In genomic region chr7:71752171-71752935, GRCh38 we compare ENCODE assay signal across 9 cellular contexts.
A peak's percentile ranks its signal among the peaks of the same experiment; 100 is the strongest.
DNase-seq lines count a peak whose midpoint lies in the region; ATAC-seq and TF ChIP-seq lines count a peak whose summit lies in the region.
"Had no signal": no experiment of that assay in that cellular context is flagged by ENCODE, and none has a peak within 500 bp of the region (broad histone marks: within the 10 kb centered on the region; RNA-seq: fewer than 3 reads in every experiment).

No MANE protein-coding gene starts in this region.

- H3K27me3 Mint-ChIP-seq in activated naive CD8-positive, alpha-beta T cell treated with anti-CD3 and anti-CD28 coated beads for 36 hours, result peaks cover 37% of the 10 kb centered on the region
- H3K27me3 Mint-ChIP-seq: CD4-positive, CD25-positive, alpha-beta regulatory T cell had no signal

- H3K4me1 ChIP-seq in hepatocyte (ENCODE audit: insufficient read depth), result no peaks in the 10 kb centered on the region
- peaks cover 0 to 6% (median 6%) of the 10 kb centered on the region in 6 donors for H3K4me1 ChIP-seq in spleen

- no peak overlapping the region for H3K4me3 Mint-ChIP-seq in activated naive CD8-positive, alpha-beta T cell treated with anti-CD3 and anti-CD28 coated beads for 36 hours
- H3K4me3 Mint-ChIP-seq: CD4-positive, CD25-positive, alpha-beta regulatory T cell had no signal

- no peaks in the 10 kb centered on the region for H3K79me2 ChIP-seq in hepatocyte

- TF ChIP-seq CTCF in hepatocyte (IDR thresholded peaks at IDR 0.05; ENCODE audit: poor library complexity), result peak; percentile 83
- TF ChIP-seq CTCF in spleen (IDR thresholded peaks at IDR 0.05 in 8 of 11, conservative IDR thresholded peaks at IDR 0.05 in 3 of 11), result peak in 8 of 11 experiments; percentile 18 to 63 (median 52)

- H4K20me1 ChIP-seq in hepatocyte (ENCODE audit: insufficient read depth, poor library complexity, severe bottlenecking), result no peaks in the 10 kb centered on the region

- H3K27ac Mint-ChIP-seq in activated naive CD8-positive, alpha-beta T cell treated with anti-CD3 and anti-CD28 coated beads for 36 hours, result no peak overlapping the region
- H3K27ac Mint-ChIP-seq: CD4-positive, CD25-positive, alpha-beta regulatory T cell had no signal

- H3K4me3 ChIP-seq in hepatocyte, result no peak overlapping the region
- H3K4me3 ChIP-seq in spleen, result no peak overlapping the region

- DNase-seq in NCI-H187 (lab: John Stamatoyannopoulos, UW) (peak; percentile 37 to 60), NCI-H187 treated with DMSO at 0.1 percent for 48 hours (lab: John Stamatoyannopoulos, UW) (no peak), NCI-H1105 treated with DMSO at 0.1 percent for 48 hours (lab: John Stamatoyannopoulos, UW) (peak; percentile 18), hepatocyte (ENCODE audit: low spot score) (peak; percentile 80), spleen (peak; percentile 82), NCI-H510A (lab: John Stamatoyannopoulos, UW) (no peak)
- DNase-seq in activated naive CD8-positive, alpha-beta T cell treated with anti-CD3 and anti-CD28 coated beads for 36 hours, result peak; percentile 56

- H3K27me3 ChIP-seq in hepatocyte (peaks cover 24% of the 10 kb centered on the region), spleen (replicated peaks in 1 of 7) (peaks cover 0 to 50% (median 11%) of the 10 kb centered on the region in 7 donors)

- no peaks in the 10 kb centered on the region for H3K4me1 Mint-ChIP-seq in activated naive CD8-positive, alpha-beta T cell treated with anti-CD3 and anti-CD28 coated beads for 36 hours
- H3K4me1 Mint-ChIP-seq: CD4-positive, CD25-positive, alpha-beta regulatory T cell had no signal

- H3K27ac ChIP-seq in hepatocyte (no peak overlapping the region), spleen (no peak overlapping the region)

- intact Hi-C loops in spleen (cut with DNase I; ENCODE audit: low total_unique reads), result no loop called here

- H3K9me2 ChIP-seq in hepatocyte (replicated peaks; ENCODE audit: insufficient read depth), result no peaks in the 10 kb centered on the region

- H2AFZ ChIP-seq in hepatocyte, result no peak overlapping the region

- H3K9me3 Mint-ChIP-seq in activated naive CD8-positive, alpha-beta T cell treated with anti-CD3 and anti-CD28 coated beads for 36 hours, result peaks cover 8% of the 10 kb centered on the region

- WGBS in hepatocyte (ENCODE audit: low lambda C conversion rate, missing lambda C conversion rate), result 27% methylated on average over 32 of the region's 43 CpGs
- WGBS in spleen, 5 donors, result 16 to 33% (median 19%) methylated on average over 19 to 43 of the region's 43 CpGs

- H3K36me3 ChIP-seq in hepatocyte (replicated peaks; ENCODE audit: insufficient read depth, low read depth) (no peaks in the 10 kb centered on the region), spleen (no peaks in the 10 kb centered on the region)

- TF ChIP-seq POLR2A in spleen (IDR thresholded peaks at IDR 0.05), result no peak

- ATAC-seq in HG03196 (IDR thresholded peaks at IDR 0.05; ENCODE audit: unreplicated experiment), result no peak

- peak overlapping the region; percentile 77 for H3K4me2 ChIP-seq in hepatocyte

- H3K9me3 ChIP-seq in hepatocyte (ENCODE audit: low read depth) (no peaks in the 10 kb centered on the region), spleen (peaks cover 0 to 29% (median 16%) of the 10 kb centered on the region in 8 donors)

- H3K36me3 Mint-ChIP-seq in activated naive CD8-positive, alpha-beta T cell treated with anti-CD3 and anti-CD28 coated beads for 36 hours, result no peaks in the 10 kb centered on the region
- H3K36me3 Mint-ChIP-seq: CD4-positive, CD25-positive, alpha-beta regulatory T cell had no signal

Comparison
In these comparisons a context has a peak if more than half of its experiments do, and no peak if none do; other contexts are left out.
1. DNase-seq: peak in NCI-H187 (2 of 2), NCI-H1105 treated with DMSO at 0.1 percent for 48 hours (single experiment), activated naive CD8-positive, alpha-beta T cell treated with anti-CD3 and anti-CD28 coated beads for 36 hours (single experiment), hepatocyte (single experiment) and spleen (single experiment); none in NCI-H187 treated with DMSO at 0.1 percent for 48 hours (single experiment) and NCI-H510A (single experiment).